In the genomic region with DNA sequence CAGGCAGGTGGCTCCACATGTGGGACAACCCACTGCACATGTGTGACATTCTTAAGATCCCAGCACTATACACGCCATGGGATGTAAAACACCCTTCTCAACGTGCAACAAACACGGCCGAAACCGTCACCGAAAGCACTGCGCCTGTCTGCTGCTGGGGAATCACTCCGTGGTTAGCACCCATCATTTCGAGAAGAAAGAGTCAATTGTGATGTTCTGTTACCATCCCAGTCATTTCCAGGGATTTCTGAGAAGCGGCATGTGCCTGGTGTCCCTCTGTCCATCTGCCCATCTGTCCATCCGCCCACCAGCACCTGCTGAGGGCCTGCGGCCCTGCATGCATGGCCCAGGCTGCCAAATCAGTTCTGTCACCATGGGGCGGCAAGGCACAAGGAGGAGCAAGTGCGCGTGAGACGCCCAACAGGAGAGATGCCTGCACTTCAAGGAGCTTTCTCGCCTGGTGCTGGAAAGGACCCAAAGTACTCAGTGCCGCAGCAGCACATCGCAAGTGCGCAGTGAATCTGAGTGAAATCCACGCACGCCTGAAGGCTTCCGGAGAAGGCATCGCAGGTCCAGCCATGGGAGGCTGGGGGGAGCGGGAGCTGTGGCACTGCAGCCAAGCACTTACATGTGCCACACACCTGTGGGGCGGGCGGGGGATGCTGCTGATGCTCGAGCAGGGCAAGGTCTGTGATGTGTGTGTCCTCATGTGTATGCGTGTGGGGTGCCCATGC, we compare ENCODE assay signal across 1 cellular context.
TF ChIP-seq lines count a peak whose summit lies in the region.

No MANE protein-coding gene starts in this region.

TF ChIP-seq in HEK293T, 16 proteins besides CTCF, POLR2A, EP300 and RAD21 (continued from another document):
- TF ChIP-seq PKNOX1 (IDR thresholded peaks at IDR 0.05) (no peak), SUZ12 (IDR thresholded peaks at IDR 0.05) (no peak), TARDBP (IDR thresholded peaks at IDR 0.05) (no peak), L3MBTL2 (conservative IDR thresholded peaks at IDR 0.05) (no peak), NFRKB (IDR thresholded peaks at IDR 0.05) (no peak), CTBP1 (IDR thresholded peaks at IDR 0.05; ENCODE audit: borderline replicate concordance) (no peak)
